8 cellular contexts compared by ENCODE assay signal in the genomic region with DNA sequence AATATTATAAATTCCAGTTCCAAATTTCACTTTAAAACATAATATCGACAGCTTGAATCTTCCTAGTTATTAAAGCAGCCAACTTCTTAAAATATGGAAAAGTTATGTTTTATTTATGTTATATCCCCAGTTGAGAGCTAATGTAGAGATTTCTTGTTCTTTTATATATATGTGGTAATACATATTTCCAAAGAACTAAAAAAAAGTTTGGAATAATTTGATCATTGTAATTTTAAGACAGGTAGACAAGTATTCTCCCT. TPM values are rescaled to one million over a fixed set of nuclear protein-coding genes. Genes with fewer than 3 reads are reported as not detected.
A peak's percentile ranks its signal among the peaks of the same experiment; 100 is the strongest.
DNase-seq lines count a peak whose midpoint lies in the region; ATAC-seq and TF ChIP-seq lines count a peak whose summit lies in the region.

No MANE protein-coding gene starts in this region.

- H3K4me3 Mint-ChIP-seq in WTC11, result peak overlapping the region; percentile 90

- peak overlapping the region; percentile 86 for H3K27ac Mint-ChIP-seq in WTC11

- in situ Hi-C loops in HAP-1 (cut with MboI; ENCODE audit: low sequenced_read_pairs), result no loop called here

- CTCF ChIA-PET in WTC11 (lab: Charles Lee), result interaction anchor here (0.9 to 1.7 kb wide), 25 partner anchors 9 to 205 kb away, joined by 3 to 23 read pairs (median 6); a partner anchor contains a TSS

- H3K9me3 ChIP-seq in HAP-1 (no peaks in the 10 kb centered on the region), skeletal muscle satellite cell (replicated peaks; ENCODE audit: low read length) (no peaks in the 10 kb centered on the region)

- H3K9ac ChIP-seq in skeletal muscle satellite cell (ENCODE audit: low read depth, low read length), result peak overlapping the region; percentile 76

- no peak for DNase-seq in HAP-1 (ENCODE audit: low spot score in 2 of 2)
- no peak for DNase-seq in WTC11 (ENCODE audit: low spot score)
- DNase-seq in foreskin fibroblast, result no peak
- no peak for DNase-seq in stimulated activated CD4-positive, alpha-beta T cell treated with anti-CD3 and anti-CD28 coated beads, Interleukin-4, amount 100 ng/mL, for 24 hours
- DNase-seq in LoVo (ENCODE audit: low spot score), result no peak

- peak overlapping the region; percentile 99 for H3K4me2 ChIP-seq in skeletal muscle satellite cell (ENCODE audit: low read length)

- no peaks in the 10 kb centered on the region for H3K36me3 Mint-ChIP-seq in WTC11

- H3K4me1 ChIP-seq in HAP-1 (peaks cover 20% of the 10 kb centered on the region), skeletal muscle satellite cell (ENCODE audit: control insufficient read depth, insufficient read depth, low read length) (peaks cover 28% of the 10 kb centered on the region)

- H3K4me3 ChIP-seq in HAP-1 (peak overlapping the region; percentile 70), foreskin fibroblast (ENCODE audit: low read depth in 1 of 2, low read length in 2 of 2) (peak overlapping the region; percentile 70 to 81), skeletal muscle satellite cell (ENCODE audit: low read length) (peak overlapping the region; percentile 91)

- ATAC-seq in WTC11 (no peak), HG02763 (IDR thresholded peaks at IDR 0.05; ENCODE audit: unreplicated experiment) (no peak), HG02678 (IDR thresholded peaks at IDR 0.05; ENCODE audit: unreplicated experiment) (no peak)

- H3K36me3 ChIP-seq in HAP-1 (replicated peaks), result no peaks in the 10 kb centered on the region
- H3K36me3 ChIP-seq in skeletal muscle satellite cell (ENCODE audit: insufficient read depth, low read length), result no peaks in the 10 kb centered on the region

- H3K27me3 ChIP-seq in HAP-1 (ENCODE audit: low read depth), result no peaks in the 10 kb centered on the region
- H3K27me3 ChIP-seq in skeletal muscle satellite cell (ENCODE audit: control insufficient read depth, insufficient read depth, low read length), result no peaks in the 10 kb centered on the region

- H3K27me3 Mint-ChIP-seq in WTC11 (ENCODE audit: low read depth), result no peaks in the 10 kb centered on the region

- H3K9me3 Mint-ChIP-seq in WTC11, result no peaks in the 10 kb centered on the region

- peaks cover 46% of the 10 kb centered on the region for H3K4me1 Mint-ChIP-seq in WTC11

- POLR2A ChIA-PET in WTC11 (lab: Charles Lee), result interaction anchor here (0.5 to 1.1 kb wide), 5 partner anchors 29 to 153 kb away, joined by 3 to 4 read pairs (median 3); a partner anchor contains a TSS

- TF ChIP-seq CTCF in WTC11 (IDR thresholded peaks at IDR 0.05) (no peak), foreskin fibroblast (IDR thresholded peaks at IDR 0.05; ENCODE audit: low read depth, low read length) (no peak)

TF ChIP-seq in WTC11, 78 proteins besides CTCF, POLR2A, EP300 and RAD21:
- TF ChIP-seq NFE2L1 (CRISPR knock-in tag; IDR thresholded peaks at IDR 0.05) (no peak), NFATC4 (CRISPR knock-in tag; IDR thresholded peaks at IDR 0.05) (no peak), TEAD4 (CRISPR knock-in tag; IDR thresholded peaks at IDR 0.05) (no peak), RORB (CRISPR knock-in tag; IDR thresholded peaks at IDR 0.05) (no peak), ZNF416 (CRISPR knock-in tag; IDR thresholded peaks at IDR 0.05) (no peak), OVOL2 (CRISPR knock-in tag; IDR thresholded peaks at IDR 0.05; ENCODE audit: borderline replicate concordance) (no peak), ELF4 (CRISPR knock-in tag; IDR thresholded peaks at IDR 0.05; ENCODE audit: low read depth) (no peak)
- TF ChIP-seq, protein P1, sequence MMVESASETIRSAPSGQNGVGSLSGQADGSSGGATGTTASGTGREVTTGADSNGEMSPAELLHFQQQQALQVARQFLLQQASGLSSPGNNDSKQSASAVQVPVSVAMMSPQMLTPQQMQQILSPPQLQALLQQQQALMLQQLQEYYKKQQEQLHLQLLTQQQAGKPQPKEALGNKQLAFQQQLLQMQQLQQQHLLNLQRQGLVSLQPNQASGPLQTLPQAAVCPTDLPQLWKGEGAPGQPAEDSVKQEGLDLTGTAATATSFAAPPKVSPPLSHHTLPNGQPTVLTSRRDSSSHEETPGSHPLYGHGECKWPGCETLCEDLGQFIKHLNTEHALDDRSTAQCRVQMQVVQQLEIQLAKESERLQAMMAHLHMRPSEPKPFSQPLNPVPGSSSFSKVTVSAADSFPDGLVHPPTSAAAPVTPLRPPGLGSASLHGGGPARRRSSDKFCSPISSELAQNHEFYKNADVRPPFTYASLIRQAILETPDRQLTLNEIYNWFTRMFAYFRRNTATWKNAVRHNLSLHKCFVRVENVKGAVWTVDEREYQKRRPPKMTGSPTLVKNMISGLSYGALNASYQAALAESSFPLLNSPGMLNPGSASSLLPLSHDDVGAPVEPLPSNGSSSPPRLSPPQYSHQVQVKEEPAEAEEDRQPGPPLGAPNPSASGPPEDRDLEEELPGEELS (CRISPR knock-in tag; IDR thresholded peaks at IDR 0.05), result no peak
- TF ChIP-seq, protein P2, sequence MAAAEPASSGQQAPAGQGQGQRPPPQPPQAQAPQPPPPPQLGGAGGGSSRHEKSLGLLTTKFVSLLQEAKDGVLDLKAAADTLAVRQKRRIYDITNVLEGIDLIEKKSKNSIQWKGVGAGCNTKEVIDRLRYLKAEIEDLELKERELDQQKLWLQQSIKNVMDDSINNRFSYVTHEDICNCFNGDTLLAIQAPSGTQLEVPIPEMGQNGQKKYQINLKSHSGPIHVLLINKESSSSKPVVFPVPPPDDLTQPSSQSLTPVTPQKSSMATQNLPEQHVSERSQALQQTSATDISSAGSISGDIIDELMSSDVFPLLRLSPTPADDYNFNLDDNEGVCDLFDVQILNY (CRISPR knock-in tag; IDR thresholded peaks at IDR 0.05), result no peak

RNA-seq across cellular contexts. Expression of a gene that starts 0.8 kb away (rescaled TPM):
- 30.1 to 37.1 TPM (median 30.4 TPM) in 3 replicates for total RNA-seq in WTC11 (2021)
- 12.0 and 17.5 TPM in 2 replicates for total RNA-seq in skeletal muscle satellite cell (2012; rRNA removed)

RNA-seq across cellular contexts. Expression of a gene that starts 54.9 kb away (rescaled TPM):
- total RNA-seq in WTC11 (2021), result 94.6 to 136 TPM (median 124 TPM) in 3 replicates
- total RNA-seq in skeletal muscle satellite cell (2012; rRNA removed), result 29.1 and 35.0 TPM in 2 replicates
